1 cellular context compared by ENCODE assay signal in genomic region chr3:130755666-130756065, GRCh38.
TF ChIP-seq lines count a peak whose summit lies in the region.

No MANE protein-coding gene starts in this region.

TF ChIP-seq in GM23338, 12 proteins besides CTCF, POLR2A, EP300 and RAD21 (continued from another document):
- TF ChIP-seq REST (IDR thresholded peaks at IDR 0.05; ENCODE audit: unreplicated experiment): no peak
- TF ChIP-seq NANOG (IDR thresholded peaks at IDR 0.05; ENCODE audit: borderline replicate concordance): no peak
- no peak for TF ChIP-seq STAT1 (IDR thresholded peaks at IDR 0.05; ENCODE audit: unreplicated experiment)
- no peak for TF ChIP-seq ZNF331 (CRISPR knock-in tag; IDR thresholded peaks at IDR 0.05; ENCODE audit: low read depth)
- TF ChIP-seq ZNF114 (CRISPR knock-in tag; IDR thresholded peaks at IDR 0.05): no peak
